1 cellular context compared by ENCODE assay signal in the genomic region with DNA sequence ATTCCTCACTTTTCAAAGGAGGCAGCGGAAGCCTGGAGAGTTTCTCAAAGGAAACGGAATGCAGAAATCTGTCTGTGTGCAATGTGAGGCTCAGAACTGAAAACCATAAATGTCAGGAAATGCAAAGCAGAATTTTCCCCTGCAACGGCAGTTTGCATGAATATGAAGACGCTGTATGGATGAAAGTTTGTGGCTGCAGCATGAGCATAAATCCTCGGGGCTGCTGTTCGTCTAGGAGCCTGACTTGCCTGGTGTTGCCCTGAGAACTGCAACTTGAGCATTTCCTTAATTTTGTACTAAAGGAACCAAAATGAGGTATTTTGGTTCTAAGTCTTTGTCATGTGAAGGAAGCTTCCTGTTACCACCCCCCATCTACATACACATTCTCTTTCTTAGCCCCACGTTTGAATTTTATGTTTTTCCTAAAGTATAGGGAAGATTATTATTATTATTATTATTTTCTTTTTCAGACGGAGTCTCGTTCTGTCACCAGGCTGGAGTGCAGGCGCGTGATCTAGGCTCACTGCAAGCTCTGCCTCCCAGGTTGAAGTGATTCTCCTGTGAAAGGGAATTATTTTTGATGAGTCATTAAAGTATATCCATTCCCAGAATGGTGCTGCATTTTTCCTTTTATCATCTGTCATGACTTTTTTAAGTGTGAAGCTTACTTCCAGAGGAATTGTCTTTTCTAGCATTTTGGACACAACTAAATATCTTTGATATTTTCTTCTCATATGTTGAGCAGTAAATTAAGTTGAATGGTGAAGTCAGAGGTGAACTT.
TF ChIP-seq lines count a peak whose summit lies in the region.

No MANE protein-coding gene starts in this region.

TF ChIP-seq in GM12878, 131 proteins besides CTCF, POLR2A, EP300 and RAD21:
- TF ChIP-seq POU2F2 (IDR thresholded peaks at IDR 0.05; ENCODE audit: borderline replicate concordance, low read depth, low read length) (peak; percentile 89), TARDBP (IDR thresholded peaks at IDR 0.05; ENCODE audit: borderline replicate concordance) (no peak), MEF2B (IDR thresholded peaks at IDR 0.05; ENCODE audit: partially characterized antibody, poor library complexity, severe bottlenecking) (no peak), YBX1 (IDR thresholded peaks at IDR 0.05) (no peak), RUNX3 (IDR thresholded peaks at IDR 0.05; ENCODE audit: low read length) (peak; percentile 47; the same call in 1 of the 2 replicates), BACH1 (IDR thresholded peaks at IDR 0.05; ENCODE audit: borderline replicate concordance) (no peak), ASH2L (IDR thresholded peaks at IDR 0.05; ENCODE audit: borderline replicate concordance, low read depth) (no peak), SPI1 (IDR thresholded peaks at IDR 0.05; ENCODE audit: borderline replicate concordance, insufficient read depth, low read depth, low read length) (peak; percentile 47; the same call in 1 of the 2 replicates), HDGF (IDR thresholded peaks at IDR 0.05) (no peak), SREBF1 (IDR thresholded peaks at IDR 0.05; ENCODE audit: low read length) (no peak), EED (IDR thresholded peaks at IDR 0.05; ENCODE audit: low read depth) (0 out of 2 replicates have a peak, but pooled peaks have one; percentile 41), ETV6 (conservative IDR thresholded peaks at IDR 0.05 in 1 of 2, IDR thresholded peaks at IDR 0.05 in 1 of 2; ENCODE audit: borderline replicate concordance in 1 of 2, low read depth in 1 of 2) (peak in 1 of 2 experiments; percentile 31; a peak in 1 of 4 replicates), ZSCAN29 (IDR thresholded peaks at IDR 0.05) (no peak), CBX3 (IDR thresholded peaks at IDR 0.05; ENCODE audit: borderline replicate concordance, low read depth) (no peak), CHD2 (IDR thresholded peaks at IDR 0.05; ENCODE audit: borderline replicate concordance, low read depth, low read length) (no peak)
- TF ChIP-seq, protein P1, sequence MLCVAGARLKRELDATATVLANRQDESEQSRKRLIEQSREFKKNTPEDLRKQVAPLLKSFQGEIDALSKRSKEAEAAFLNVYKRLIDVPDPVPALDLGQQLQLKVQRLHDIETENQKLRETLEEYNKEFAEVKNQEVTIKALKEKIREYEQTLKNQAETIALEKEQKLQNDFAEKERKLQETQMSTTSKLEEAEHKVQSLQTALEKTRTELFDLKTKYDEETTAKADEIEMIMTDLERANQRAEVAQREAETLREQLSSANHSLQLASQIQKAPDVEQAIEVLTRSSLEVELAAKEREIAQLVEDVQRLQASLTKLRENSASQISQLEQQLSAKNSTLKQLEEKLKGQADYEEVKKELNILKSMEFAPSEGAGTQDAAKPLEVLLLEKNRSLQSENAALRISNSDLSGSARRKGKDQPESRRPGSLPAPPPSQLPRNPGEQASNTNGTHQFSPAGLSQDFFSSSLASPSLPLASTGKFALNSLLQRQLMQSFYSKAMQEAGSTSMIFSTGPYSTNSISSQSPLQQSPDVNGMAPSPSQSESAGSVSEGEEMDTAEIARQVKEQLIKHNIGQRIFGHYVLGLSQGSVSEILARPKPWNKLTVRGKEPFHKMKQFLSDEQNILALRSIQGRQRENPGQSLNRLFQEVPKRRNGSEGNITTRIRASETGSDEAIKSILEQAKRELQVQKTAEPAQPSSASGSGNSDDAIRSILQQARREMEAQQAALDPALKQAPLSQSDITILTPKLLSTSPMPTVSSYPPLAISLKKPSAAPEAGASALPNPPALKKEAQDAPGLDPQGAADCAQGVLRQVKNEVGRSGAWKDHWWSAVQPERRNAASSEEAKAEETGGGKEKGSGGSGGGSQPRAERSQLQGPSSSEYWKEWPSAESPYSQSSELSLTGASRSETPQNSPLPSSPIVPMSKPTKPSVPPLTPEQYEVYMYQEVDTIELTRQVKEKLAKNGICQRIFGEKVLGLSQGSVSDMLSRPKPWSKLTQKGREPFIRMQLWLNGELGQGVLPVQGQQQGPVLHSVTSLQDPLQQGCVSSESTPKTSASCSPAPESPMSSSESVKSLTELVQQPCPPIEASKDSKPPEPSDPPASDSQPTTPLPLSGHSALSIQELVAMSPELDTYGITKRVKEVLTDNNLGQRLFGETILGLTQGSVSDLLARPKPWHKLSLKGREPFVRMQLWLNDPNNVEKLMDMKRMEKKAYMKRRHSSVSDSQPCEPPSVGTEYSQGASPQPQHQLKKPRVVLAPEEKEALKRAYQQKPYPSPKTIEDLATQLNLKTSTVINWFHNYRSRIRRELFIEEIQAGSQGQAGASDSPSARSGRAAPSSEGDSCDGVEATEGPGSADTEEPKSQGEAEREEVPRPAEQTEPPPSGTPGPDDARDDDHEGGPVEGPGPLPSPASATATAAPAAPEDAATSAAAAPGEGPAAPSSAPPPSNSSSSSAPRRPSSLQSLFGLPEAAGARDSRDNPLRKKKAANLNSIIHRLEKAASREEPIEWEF (IDR thresholded peaks at IDR 0.05; ENCODE audit: insufficient replicate concordance, low read depth, low read length): no peak
- TF ChIP-seq, protein P2, sequence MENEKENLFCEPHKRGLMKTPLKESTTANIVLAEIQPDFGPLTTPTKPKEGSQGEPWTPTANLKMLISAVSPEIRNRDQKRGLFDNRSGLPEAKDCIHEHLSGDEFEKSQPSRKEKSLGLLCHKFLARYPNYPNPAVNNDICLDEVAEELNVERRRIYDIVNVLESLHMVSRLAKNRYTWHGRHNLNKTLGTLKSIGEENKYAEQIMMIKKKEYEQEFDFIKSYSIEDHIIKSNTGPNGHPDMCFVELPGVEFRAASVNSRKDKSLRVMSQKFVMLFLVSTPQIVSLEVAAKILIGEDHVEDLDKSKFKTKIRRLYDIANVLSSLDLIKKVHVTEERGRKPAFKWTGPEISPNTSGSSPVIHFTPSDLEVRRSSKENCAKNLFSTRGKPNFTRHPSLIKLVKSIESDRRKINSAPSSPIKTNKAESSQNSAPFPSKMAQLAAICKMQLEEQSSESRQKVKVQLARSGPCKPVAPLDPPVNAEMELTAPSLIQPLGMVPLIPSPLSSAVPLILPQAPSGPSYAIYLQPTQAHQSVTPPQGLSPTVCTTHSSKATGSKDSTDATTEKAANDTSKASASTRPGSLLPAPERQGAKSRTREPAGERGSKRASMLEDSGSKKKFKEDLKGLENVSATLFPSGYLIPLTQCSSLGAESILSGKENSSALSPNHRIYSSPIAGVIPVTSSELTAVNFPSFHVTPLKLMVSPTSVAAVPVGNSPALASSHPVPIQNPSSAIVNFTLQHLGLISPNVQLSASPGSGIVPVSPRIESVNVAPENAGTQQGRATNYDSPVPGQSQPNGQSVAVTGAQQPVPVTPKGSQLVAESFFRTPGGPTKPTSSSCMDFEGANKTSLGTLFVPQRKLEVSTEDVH (IDR thresholded peaks at IDR 0.05; ENCODE audit: low read depth, partially characterized antibody): no peak
- TF ChIP-seq, protein P3, sequence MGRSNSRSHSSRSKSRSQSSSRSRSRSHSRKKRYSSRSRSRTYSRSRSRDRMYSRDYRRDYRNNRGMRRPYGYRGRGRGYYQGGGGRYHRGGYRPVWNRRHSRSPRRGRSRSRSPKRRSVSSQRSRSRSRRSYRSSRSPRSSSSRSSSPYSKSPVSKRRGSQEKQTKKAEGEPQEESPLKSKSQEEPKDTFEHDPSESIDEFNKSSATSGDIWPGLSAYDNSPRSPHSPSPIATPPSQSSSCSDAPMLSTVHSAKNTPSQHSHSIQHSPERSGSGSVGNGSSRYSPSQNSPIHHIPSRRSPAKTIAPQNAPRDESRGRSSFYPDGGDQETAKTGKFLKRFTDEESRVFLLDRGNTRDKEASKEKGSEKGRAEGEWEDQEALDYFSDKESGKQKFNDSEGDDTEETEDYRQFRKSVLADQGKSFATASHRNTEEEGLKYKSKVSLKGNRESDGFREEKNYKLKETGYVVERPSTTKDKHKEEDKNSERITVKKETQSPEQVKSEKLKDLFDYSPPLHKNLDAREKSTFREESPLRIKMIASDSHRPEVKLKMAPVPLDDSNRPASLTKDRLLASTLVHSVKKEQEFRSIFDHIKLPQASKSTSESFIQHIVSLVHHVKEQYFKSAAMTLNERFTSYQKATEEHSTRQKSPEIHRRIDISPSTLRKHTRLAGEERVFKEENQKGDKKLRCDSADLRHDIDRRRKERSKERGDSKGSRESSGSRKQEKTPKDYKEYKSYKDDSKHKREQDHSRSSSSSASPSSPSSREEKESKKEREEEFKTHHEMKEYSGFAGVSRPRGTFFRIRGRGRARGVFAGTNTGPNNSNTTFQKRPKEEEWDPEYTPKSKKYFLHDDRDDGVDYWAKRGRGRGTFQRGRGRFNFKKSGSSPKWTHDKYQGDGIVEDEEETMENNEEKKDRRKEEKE (IDR thresholded peaks at IDR 0.05): no peak
- TF ChIP-seq, protein P4, sequence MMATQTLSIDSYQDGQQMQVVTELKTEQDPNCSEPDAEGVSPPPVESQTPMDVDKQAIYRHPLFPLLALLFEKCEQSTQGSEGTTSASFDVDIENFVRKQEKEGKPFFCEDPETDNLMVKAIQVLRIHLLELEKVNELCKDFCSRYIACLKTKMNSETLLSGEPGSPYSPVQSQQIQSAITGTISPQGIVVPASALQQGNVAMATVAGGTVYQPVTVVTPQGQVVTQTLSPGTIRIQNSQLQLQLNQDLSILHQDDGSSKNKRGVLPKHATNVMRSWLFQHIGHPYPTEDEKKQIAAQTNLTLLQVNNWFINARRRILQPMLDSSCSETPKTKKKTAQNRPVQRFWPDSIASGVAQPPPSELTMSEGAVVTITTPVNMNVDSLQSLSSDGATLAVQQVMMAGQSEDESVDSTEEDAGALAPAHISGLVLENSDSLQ (IDR thresholded peaks at IDR 0.05): no peak
